ENCODE assay signal across 10 cellular contexts in genomic region chr11:2777871-2778629, GRCh38.
A peak's percentile ranks its signal among the peaks of the same experiment; 100 is the strongest.
DNase-seq lines count a peak whose midpoint lies in the region; ATAC-seq and TF ChIP-seq lines count a peak whose summit lies in the region.
"Had no signal": no experiment of that assay in that cellular context is flagged by ENCODE, and none has a peak within 500 bp of the region (broad histone marks: within the 10 kb centered on the region; RNA-seq: fewer than 3 reads in every experiment).

No MANE protein-coding gene starts in this region.

- H3K36me3 Mint-ChIP-seq in activated CD4-positive, alpha-beta T cell treated with anti-CD3 and anti-CD28 coated beads, Interleukin-2, amount 10 ng/mL, durations not matched to agents 24 days and 14 days (ENCODE audit: low read depth): no peaks in the 10 kb centered on the region

- H3K27ac ChIP-seq in layer of hippocampus (ENCODE audit: low read depth, low read length): peak overlapping the region; percentile 92
- peak overlapping the region; percentile 58 to 77 for H3K27ac ChIP-seq in thoracic aorta

- no peak overlapping the region for H3K27ac Mint-ChIP-seq in activated CD4-positive, alpha-beta T cell treated with anti-CD3 and anti-CD28 coated beads, Interleukin-2, amount 10 ng/mL, durations not matched to agents 24 days and 14 days
- H3K27ac Mint-ChIP-seq: CD4-positive, alpha-beta T cell; naive thymus-derived CD4-positive, alpha-beta T cell had no signal

- TF ChIP-seq CTCF in thoracic aorta (IDR thresholded peaks at IDR 0.05): no peak

- peaks cover 2% of the 10 kb centered on the region for H3K27me3 Mint-ChIP-seq in activated CD4-positive, alpha-beta T cell treated with anti-CD3 and anti-CD28 coated beads, Interleukin-2, amount 10 ng/mL, durations not matched to agents 24 days and 14 days
- H3K27me3 Mint-ChIP-seq: CD4-positive, alpha-beta T cell had no signal

- no peaks in the 10 kb centered on the region for H3K36me3 ChIP-seq in thoracic aorta

- peaks cover 27 to 43% of the 10 kb centered on the region in 2 donors for H3K4me1 ChIP-seq in thoracic aorta (ENCODE audit: control insufficient read depth in 1 of 2, low read depth in 2 of 2)

- no peaks in the 10 kb centered on the region for H3K9me3 ChIP-seq in thoracic aorta

- H3K27me3 ChIP-seq in layer of hippocampus (ENCODE audit: control insufficient read depth, insufficient read depth, low read length): no peaks in the 10 kb centered on the region
- H3K27me3 ChIP-seq in thoracic aorta (replicated peaks; ENCODE audit: insufficient read depth): no peaks in the 10 kb centered on the region

- H3K4me1 Mint-ChIP-seq in activated CD4-positive, alpha-beta T cell treated with anti-CD3 and anti-CD28 coated beads, Interleukin-2, amount 10 ng/mL, durations not matched to agents 24 days and 14 days: peaks cover 4% of the 10 kb centered on the region

- no peak overlapping the region for H3K4me3 Mint-ChIP-seq in activated CD4-positive, alpha-beta T cell treated with anti-CD3 and anti-CD28 coated beads, Interleukin-2, amount 10 ng/mL, durations not matched to agents 24 days and 14 days
- H3K4me3 Mint-ChIP-seq: CD4-positive, alpha-beta T cell; naive thymus-derived CD4-positive, alpha-beta T cell had no signal

- ATAC-seq in thoracic aorta (ENCODE audit: insufficient number of reproducible peaks, low FRiP score, low read depth): no peak

- peak overlapping the region; percentile 66 for H3K4me3 ChIP-seq in thoracic aorta

- no peaks in the 10 kb centered on the region for H3K9me3 Mint-ChIP-seq in activated CD4-positive, alpha-beta T cell treated with anti-CD3 and anti-CD28 coated beads, Interleukin-2, amount 10 ng/mL, durations not matched to agents 24 days and 14 days
- H3K9me3 Mint-ChIP-seq: CD4-positive, alpha-beta T cell had no signal

- DNase-seq in activated CD4-positive, alpha-beta T cell treated with anti-CD3 and anti-CD28 coated beads for 48 hours: peak; percentile 0
- DNase-seq in activated CD4-positive, alpha-beta T cell treated with anti-CD3 and anti-CD28 coated beads, Interleukin-2, amount 10 ng/mL, durations not matched to agents 24 days and 14 days: no peak
- peak; percentile 8 for DNase-seq in activated CD8-positive, alpha-beta memory T cell treated with anti-CD3 and anti-CD28 coated beads, Interleukin-2, amount 50 U/mL, for 4 hours
- DNase-seq in thoracic aorta (ENCODE audit: low spot score): no peak
- DNase-seq in GDM1 (lab: John Stamatoyannopoulos, UW): no peak
- no peak for DNase-seq in NCI-H748 treated with DMSO at 0.1 percent for 48 hours (lab: John Stamatoyannopoulos, UW)
- DNase-seq in T-helper 9 cell: no peak

- intact Hi-C loops in activated CD4-positive, alpha-beta T cell treated with anti-CD3 and anti-CD28 coated beads, Interleukin-2, amount 10 ng/mL, durations not matched to agents 24 days and 14 days (cut with micrococcal nuclease): no loop called here

Comparison
In these comparisons a context has a peak if more than half of its experiments do, and no peak if none do; other contexts are left out.
1. DNase-seq: peak in activated CD4-positive, alpha-beta T cell treated with anti-CD3 and anti-CD28 coated beads for 48 hours (single experiment) and activated CD8-positive, alpha-beta memory T cell treated with anti-CD3 and anti-CD28 coated beads, Interleukin-2, amount 50 U/mL, for 4 hours (single experiment); none in activated CD4-positive, alpha-beta T cell treated with anti-CD3 and anti-CD28 coated beads, Interleukin-2, amount 10 ng/mL, durations not matched to agents 24 days and 14 days (single experiment), thoracic aorta (single experiment), GDM1 (single experiment), NCI-H748 treated with DMSO at 0.1 percent for 48 hours (single experiment) and T-helper 9 cell (single experiment).